In genomic region chr6:20142866-20143265, GRCh38 we compare ENCODE assay signal across 37 cellular contexts.
"Had no signal": no experiment of that assay in that cellular context is flagged by ENCODE, and none has a peak within 500 bp of the region (broad histone marks: within the 10 kb centered on the region; RNA-seq: fewer than 3 reads in every experiment).

No MANE protein-coding gene starts in this region.

- H3K36me3 ChIP-seq: adrenal gland, brain microvascular endothelial cell, breast epithelium had no signal

- H3K27ac Mint-ChIP-seq: activated B cell treated with CpG ODN at 0.5 μM for 24 hours; activated CD4-positive, alpha-beta memory T cell treated with anti-CD3 and anti-CD28 coated beads for 36 hours; activated CD4-positive, alpha-beta T cell treated with anti-CD3 and anti-CD28 coated beads, Interleukin-2, amount 10 ng/mL, durations not matched to agents 24 days and 14 days; activated CD8-positive, alpha-beta T cell treated with anti-CD3 and anti-CD28 coated beads for 36 hours; activated naive CD4-positive, alpha-beta T cell treated with anti-CD3 and anti-CD28 coated beads for 36 hours; activated naive CD8-positive, alpha-beta T cell treated with anti-CD3 and anti-CD28 coated beads for 36 hours; activated T-cell treated with anti-CD3 and anti-CD28 coated beads, Interleukin-2, amount 50 U/mL, for 72 hours; activated T-helper 1 cell treated with anti-CD3 and anti-CD28 coated beads, Interleukin-12 subunit alpha, Interleukin-12 subunit beta, Interleukin-2, Interleukin-4 antibody, amounts not matched to agents 30 ng/mL and 10 ng/mL and 1 ng/mL, durations not matched to agents 14 hours and 24 hours and 36 hours; activated T-helper 17 cell treated with anti-CD3 and anti-CD28 coated beads, Interleukin-2, amount 50 U/mL, for 72 hours; T-helper 1 cell treated with Interleukin-12 subunit alpha and Interleukin-12 subunit beta and Interleukin-4 antibody, amounts not matched to agents 30 μg/mL and 1 μg/mL, for 36 hours; T-helper 2 cell treated with Interferon-gamma antibody and Interleukin-4, amounts not matched to agents 5 μg/mL and 100 μg/mL, for 36 hours had no signal

- ATAC-seq: activated CD8-positive, alpha-beta T cell treated with anti-CD3 and anti-CD28 coated beads for 36 hours; activated naive CD4-positive, alpha-beta T cell treated with anti-CD3 and anti-CD28 coated beads, Interleukin-2, amount 50 U/mL, for 72 hours; activated T-cell treated with anti-CD3 and anti-CD28 coated beads, Interleukin-2, amount 50 U/mL, for 4 hours; activated T-cell treated with anti-CD3 and anti-CD28 coated beads, Interleukin-2, amount 50 U/mL, for 72 hours; activated T-helper 17 cell treated with anti-CD3 and anti-CD28 coated beads, Interleukin-2, amount 50 U/mL, for 72 hours; body of pancreas had no signal

- H3K9me3 Mint-ChIP-seq: activated T-cell treated with anti-CD3 and anti-CD28 coated beads, Interleukin-2, amount 50 U/mL, for 4 hours; activated T-helper 17 cell treated with anti-CD3 and anti-CD28 coated beads, Interleukin-2, amount 50 U/mL, for 72 hours had no signal

- H3K4me1 Mint-ChIP-seq: activated B cell treated with CpG ODN at 0.5 μM for 24 hours; activated CD4-positive, alpha-beta T cell treated with anti-CD3 and anti-CD28 coated beads, Interleukin-2, amount 10 ng/mL, durations not matched to agents 24 days and 14 days; activated naive CD8-positive, alpha-beta T cell treated with anti-CD3 and anti-CD28 coated beads for 36 hours had no signal

- H3K27me3 ChIP-seq: adrenal gland, body of pancreas, brain microvascular endothelial cell, breast epithelium had no signal

- DNase-seq: activated B cell treated with CpG ODN at 0.5 μM for 24 hours; activated CD4-positive, alpha-beta memory T cell treated with anti-CD3 and anti-CD28 coated beads for 36 hours; activated CD4-positive, alpha-beta T cell treated with anti-CD3 and anti-CD28 coated beads for 4 hours; activated CD4-positive, alpha-beta T cell treated with anti-CD3 and anti-CD28 coated beads, Interleukin-2, amount 10 ng/mL, durations not matched to agents 24 days and 14 days; activated CD4-positive, alpha-beta T cell treated with anti-CD3 and anti-CD28 coated beads, Interleukin-2, amount 50 U/mL, for 1 hour; activated CD4-positive, alpha-beta T cell treated with anti-CD3 and anti-CD28 coated beads, Interleukin-2, amount 50 U/mL, for 4 hours; activated CD4-positive, CD25-positive, alpha-beta regulatory T cell treated with anti-CD3 and anti-CD28 coated beads, Interleukin-2, amount 50 U/mL, for 72 hours; activated CD8-positive, alpha-beta memory T cell treated with anti-CD3 and anti-CD28 coated beads, Interleukin-2, amount 50 U/mL, for 4 hours; activated CD8-positive, alpha-beta T cell treated with anti-CD3 and anti-CD28 coated beads for 36 hours; activated effector memory CD4-positive, alpha-beta T cell treated with anti-CD3 and anti-CD28 coated beads, Interleukin-2, amount 50 U/mL, for 16 hours; activated gamma-delta T cell treated with Interleukin-2 at 50 U/mL for 16 hours; activated naive CD4-positive, alpha-beta T cell; activated naive CD4-positive, alpha-beta T cell treated with anti-CD3 and anti-CD28 coated beads for 36 hours; activated naive CD4-positive, alpha-beta T cell treated with anti-CD3 and anti-CD28 coated beads, Interleukin-2, amount 50 U/mL, for 16 hours; activated naive CD8-positive, alpha-beta T cell treated with anti-CD3 and anti-CD28 coated beads for 36 hours; activated T-cell treated with anti-CD3 and anti-CD28 coated beads for 4 hours; activated T-cell treated with anti-CD3 and anti-CD28 coated beads, Interleukin-2, amount 50 U/mL, for 1 hour; activated T-cell treated with anti-CD3 and anti-CD28 coated beads, Interleukin-2, amount 50 U/mL, for 4 hours; activated T-cell treated with anti-CD3 and anti-CD28 coated beads, Interleukin-2, amount 50 U/mL, for 72 hours; adrenal gland; amniotic stem cell; aorta; body of pancreas; brain microvascular endothelial cell; central memory CD4-positive, alpha-beta T cell; T-helper 1 cell; T-helper 2 cell; T-helper 9 cell; WERI-Rb-1 had no signal

- H3K27ac ChIP-seq: adrenal gland, body of pancreas, brain microvascular endothelial cell, breast epithelium, WERI-Rb-1 had no signal

- FAIRE-seq: astrocyte, TTC549 had no signal

- H3K9me3 ChIP-seq: adrenal gland, body of pancreas, breast epithelium had no signal

- H3K4me1 ChIP-seq: adrenal gland, body of pancreas, breast epithelium had no signal

- H3K27me3 Mint-ChIP-seq: activated B cell treated with CpG ODN at 0.5 μM for 24 hours; activated CD4-positive, alpha-beta memory T cell treated with anti-CD3 and anti-CD28 coated beads for 36 hours; activated CD4-positive, alpha-beta T cell treated with anti-CD3 and anti-CD28 coated beads, Interleukin-2, amount 10 ng/mL, durations not matched to agents 24 days and 14 days; activated CD8-positive, alpha-beta T cell treated with anti-CD3 and anti-CD28 coated beads for 36 hours; activated naive CD8-positive, alpha-beta T cell treated with anti-CD3 and anti-CD28 coated beads for 36 hours; activated T-helper 17 cell treated with anti-CD3 and anti-CD28 coated beads, Interleukin-2, amount 50 U/mL, for 72 hours had no signal

- H3K4me3 ChIP-seq: adrenal gland, body of pancreas, breast epithelium had no signal

- H3K4me3 Mint-ChIP-seq: activated B cell treated with CpG ODN at 0.5 μM for 24 hours; activated CD4-positive, alpha-beta memory T cell treated with anti-CD3 and anti-CD28 coated beads for 36 hours; activated CD4-positive, alpha-beta T cell treated with anti-CD3 and anti-CD28 coated beads, Interleukin-2, amount 10 ng/mL, durations not matched to agents 24 days and 14 days; activated CD8-positive, alpha-beta T cell treated with anti-CD3 and anti-CD28 coated beads for 36 hours; activated naive CD4-positive, alpha-beta T cell treated with anti-CD3 and anti-CD28 coated beads for 36 hours; activated naive CD8-positive, alpha-beta T cell treated with anti-CD3 and anti-CD28 coated beads for 36 hours; activated T-cell treated with anti-CD3 and anti-CD28 coated beads, Interleukin-2, amount 50 U/mL, for 4 hours; activated T-cell treated with anti-CD3 and anti-CD28 coated beads, Interleukin-2, amount 50 U/mL, for 72 hours; activated T-helper 1 cell treated with anti-CD3 and anti-CD28 coated beads, Interleukin-12 subunit alpha, Interleukin-12 subunit beta, Interleukin-2, Interleukin-4 antibody, amounts not matched to agents 30 ng/mL and 10 ng/mL and 1 ng/mL, durations not matched to agents 14 hours and 24 hours and 36 hours; activated T-helper 17 cell treated with anti-CD3 and anti-CD28 coated beads, Interleukin-2, amount 50 U/mL, for 72 hours; T-helper 1 cell treated with Interleukin-12 subunit alpha and Interleukin-12 subunit beta and Interleukin-4 antibody, amounts not matched to agents 30 μg/mL and 1 μg/mL, for 36 hours; T-helper 2 cell treated with Interferon-gamma antibody and Interleukin-4, amounts not matched to agents 5 μg/mL and 100 μg/mL, for 36 hours had no signal
